ENCODE assay signal across 9 cellular contexts in genomic region chr1:230268371-230269170, GRCh38.
A peak's percentile ranks its signal among the peaks of the same experiment; 100 is the strongest.
DNase-seq lines count a peak whose midpoint lies in the region; ATAC-seq and TF ChIP-seq lines count a peak whose summit lies in the region.
"Had no signal": no experiment of that assay in that cellular context is flagged by ENCODE, and none has a peak within 500 bp of the region (broad histone marks: within the 10 kb centered on the region; RNA-seq: fewer than 3 reads in every experiment).

No MANE protein-coding gene starts in this region.

- no peaks in the 10 kb centered on the region for H3K27me3 ChIP-seq in Caco-2 (replicated peaks; ENCODE audit: control insufficient read depth, insufficient read depth, low read length)
- no peaks in the 10 kb centered on the region for H3K27me3 ChIP-seq in kidney epithelial cell (ENCODE audit: control insufficient read depth, insufficient read depth, low read length)
- H3K27me3 ChIP-seq in tibial artery: no peaks in the 10 kb centered on the region
- H3K27me3 ChIP-seq: SJSA1 had no signal

- intact Hi-C loops in Caco-2 (cut with micrococcal nuclease; ENCODE audit: unreplicated experiment) (loop anchor here (2.0 kb wide), 1 partner anchor 202 kb away; the partner anchor contains the start of gene GALNT2), MCF 10A (cut with micrococcal nuclease) (loop anchor here (1.0 to 2.0 kb wide), 4 partner anchors 164 to 607 kb away; partner anchors contain the start of gene GALNT2), tibial artery (cut with DNase I; ENCODE audit: low total_unique reads) (loop anchor here (5.0 kb wide), 1 partner anchor 201 kb away; the partner anchor contains the start of gene GALNT2)

- no peaks in the 10 kb centered on the region for H3K27me3 Mint-ChIP-seq in Caco-2 (ENCODE audit: insufficient read depth, unreplicated experiment)
- no peaks in the 10 kb centered on the region for H3K27me3 Mint-ChIP-seq in MCF 10A (ENCODE audit: insufficient read depth, unreplicated experiment)

- peaks cover 5% of the 10 kb centered on the region for H3K36me3 Mint-ChIP-seq in Caco-2 (ENCODE audit: insufficient read depth, unreplicated experiment)
- peaks cover 62% of the 10 kb centered on the region for H3K36me3 Mint-ChIP-seq in MCF 10A (ENCODE audit: insufficient read depth, unreplicated experiment)

- H3K9me3 ChIP-seq in Caco-2: no peaks in the 10 kb centered on the region
- no peaks in the 10 kb centered on the region for H3K9me3 ChIP-seq in tibial artery

- CTCF ChIA-PET in Caco-2 (lab: Charles Lee) (interaction anchor here (1.1 kb wide), 1 partner anchor 20 kb away, joined by 4 read pairs; no protein-coding TSS in a partner anchor), MCF 10A (lab: Yijun Ruan, JAX) (interaction anchor here (0.6 to 2.5 kb wide), 10 partner anchors 8 to 607 kb away, joined by 3 to 12 read pairs (median 3); no protein-coding TSS in a partner anchor)

- peaks cover 6% of the 10 kb centered on the region for H3K36me3 ChIP-seq in Caco-2 (ENCODE audit: control insufficient read depth, insufficient read depth, low read length)
- H3K36me3 ChIP-seq in kidney epithelial cell (ENCODE audit: control insufficient read depth, insufficient read depth, low read length): peaks cover 3% of the 10 kb centered on the region
- peaks cover 20 to 37% (median 22%) of the 10 kb centered on the region in 3 donors for H3K36me3 ChIP-seq in tibial artery

- BruUV-seq in Caco-2 (replicated peaks; lab: Mats Ljungman, UMichigan) (no TSS peak), MCF 10A (replicated peaks; lab: Mats Ljungman, UMichigan) (no TSS peak)

- peak overlapping the region; percentile 66 for H3K27ac Mint-ChIP-seq in Caco-2 (ENCODE audit: unreplicated experiment)
- H3K27ac Mint-ChIP-seq in MCF 10A (ENCODE audit: low read depth, unreplicated experiment): no peak overlapping the region

- TF ChIP-seq CTCF in Caco-2 (IDR thresholded peaks at IDR 0.05; ENCODE audit: insufficient read depth in 1 of 2, low read depth in 1 of 2, low read length in 1 of 2, severe bottlenecking in 1 of 2, unreplicated experiment in 1 of 2) (peak; percentile 53 to 71), MCF 10A (IDR thresholded peaks at IDR 0.05; ENCODE audit: unreplicated experiment) (peak; percentile 87), kidney epithelial cell (IDR thresholded peaks at IDR 0.05; ENCODE audit: insufficient read depth, low read length, poor library complexity, severe bottlenecking) (peak; percentile 78), tibial artery (IDR thresholded peaks at IDR 0.05) (peak; percentile 47 to 51)

- DNase-seq in Caco-2 (peak; percentile 64 to 67), NCI-H774 (lab: John Stamatoyannopoulos, UW) (peak; percentile 84), MCF 10A (ENCODE audit: unreplicated experiment) (peak; percentile 81), kidney epithelial cell (ENCODE audit: low read depth) (peak; percentile 41), tibial artery (peak in 1 of 2 donors; percentile 64)

- H3K27ac ChIP-seq in tibial artery: peak overlapping the region; percentile 10 to 71
- H3K27ac ChIP-seq: SJSA1 had no signal

- H3K4me1 ChIP-seq in Caco-2 (peaks cover 13% of the 10 kb centered on the region; the same call in 1 of the 2 replicates), tibial artery (peaks cover 0 to 57% (median 18%) of the 10 kb centered on the region in 4 donors)

- POLR2A ChIA-PET in Caco-2 (lab: Charles Lee): no interaction called here
- POLR2A ChIA-PET in MCF 10A (lab: Yijun Ruan, JAX): interaction anchor here (0.8 kb wide), 1 partner anchor 39 kb away, joined by 3 read pairs; no protein-coding TSS in a partner anchor

- no peak overlapping the region for H3K4me3 Mint-ChIP-seq in Caco-2 (ENCODE audit: unreplicated experiment)
- no peak overlapping the region for H3K4me3 Mint-ChIP-seq in MCF 10A (ENCODE audit: unreplicated experiment)

- ATAC-seq in HG02852 (IDR thresholded peaks at IDR 0.05; ENCODE audit: unreplicated experiment): peak; percentile 36
- no peak for ATAC-seq in HG03196 (IDR thresholded peaks at IDR 0.05; ENCODE audit: unreplicated experiment)
- no peak for ATAC-seq in GM21737 (IDR thresholded peaks at IDR 0.05; ENCODE audit: unreplicated experiment)

- H3K9me3 Mint-ChIP-seq in Caco-2 (ENCODE audit: unreplicated experiment) (no peaks in the 10 kb centered on the region), MCF 10A (ENCODE audit: unreplicated experiment) (no peaks in the 10 kb centered on the region)

- H3K4me3 ChIP-seq in Caco-2 (ENCODE audit: low read depth, low read length) (no peak overlapping the region), kidney epithelial cell (ENCODE audit: low read depth, low read length) (no peak overlapping the region), tibial artery (no peak overlapping the region)
- H3K4me3 ChIP-seq: SJSA1 had no signal

- H3K4me1 Mint-ChIP-seq in Caco-2 (ENCODE audit: low read depth, unreplicated experiment) (peaks cover 16% of the 10 kb centered on the region), MCF 10A (ENCODE audit: insufficient read depth, unreplicated experiment) (no peaks in the 10 kb centered on the region)
